Comparison of ENCODE assay signal across 19 cellular contexts in genomic region chr13:102814025-102814607, GRCh38. TPM values are rescaled to one million over a fixed set of nuclear protein-coding genes. Genes with fewer than 3 reads are reported as not detected.
DNase-seq lines count a peak whose midpoint lies in the region; ATAC-seq and TF ChIP-seq lines count a peak whose summit lies in the region.
"Had no signal": no experiment of that assay in that cellular context is flagged by ENCODE, and none has a peak within 500 bp of the region (broad histone marks: within the 10 kb centered on the region; RNA-seq: fewer than 3 reads in every experiment).

No MANE protein-coding gene starts in this region.

- POLR2A ChIA-PET in GM10248 (lab: Yijun Ruan, JAX) (no interaction called here), IMR-90 (lab: Charles Lee; ENCODE audit: unreplicated experiment) (interaction anchor here (0.6 kb wide), 1 partner anchor 162 kb away, joined by 4 read pairs; no protein-coding TSS in a partner anchor)

- no peak overlapping the region for H2BK120ac ChIP-seq in IMR-90 (ENCODE audit: low read depth, low read length)
- H2BK120ac ChIP-seq in mesenchymal stem cell (ENCODE audit: low read depth, low read length): no peak overlapping the region

- no peaks in the 10 kb centered on the region for H4K20me1 ChIP-seq in IMR-90 (ENCODE audit: insufficient read depth, low read length)

- H4K8ac ChIP-seq in IMR-90 (ENCODE audit: low read depth in 2 of 2, low read length in 2 of 2) (peak overlapping the region in 1 of 2 experiments; percentile 0; a peak in 1 of 4 replicates), mesenchymal stem cell (ENCODE audit: low read length) (no peak overlapping the region)

- H3K27me3 ChIP-seq in IMR-90 (ENCODE audit: control insufficient read depth, insufficient read depth, low read length): no peaks in the 10 kb centered on the region
- H3K27me3 ChIP-seq in mesenchymal stem cell (ENCODE audit: control insufficient read depth in 1 of 2, insufficient read depth in 1 of 2, low read length in 2 of 2): no peaks in the 10 kb centered on the region
- no peaks in the 10 kb centered on the region for H3K27me3 ChIP-seq in ascending aorta
- H3K27me3 ChIP-seq: cardiac muscle cell, tibial nerve had no signal

- H2BK5ac ChIP-seq in IMR-90 (ENCODE audit: low read depth, low read length, poor library complexity, severe bottlenecking) (no peak overlapping the region), mesenchymal stem cell (ENCODE audit: low read depth, low read length, poor library complexity, severe bottlenecking) (no peak overlapping the region)

- 0 out of 2 replicates have a peak overlapping the region, but pooled peaks have one; percentile 6 for H3K14ac ChIP-seq in IMR-90 (replicated peaks; ENCODE audit: low read depth, low read length)
- H3K14ac ChIP-seq in mesenchymal stem cell (ENCODE audit: low read length in 2 of 2): no peak overlapping the region

- H3K27ac ChIP-seq in IMR-90 (ENCODE audit: insufficient read depth, low read length): no peak overlapping the region
- peak overlapping the region; percentile 63 for H3K27ac ChIP-seq in mesenchymal stem cell (ENCODE audit: low read length, poor library complexity, severe bottlenecking)
- no peak overlapping the region for H3K27ac ChIP-seq in ascending aorta
- H3K27ac ChIP-seq: cardiac muscle cell, left ventricle myocardium inferior, tibial nerve had no signal

- H3K9me3 ChIP-seq in IMR-90 (ENCODE audit: control insufficient read depth, insufficient read depth, low read length) (0 out of 2 replicates have a peak, but pooled peaks cover 3% of the 10 kb centered on the region), mesenchymal stem cell (ENCODE audit: control insufficient read depth, low read length) (peaks cover 13% of the 10 kb centered on the region), ascending aorta (peaks cover 0 to 12% of the 10 kb centered on the region in 2 donors)

- no peak overlapping the region for H2BK12ac ChIP-seq in mesenchymal stem cell (ENCODE audit: low read length in 2 of 2)

- H4K91ac ChIP-seq in IMR-90 (ENCODE audit: insufficient read depth, low read depth, low read length): no peak overlapping the region
- no peak overlapping the region for H4K91ac ChIP-seq in mesenchymal stem cell (ENCODE audit: low read length)

- 100% methylated on average over 3 of the region's 7 CpGs; no CpG with 5 or more reads in 1 of the 2 experiments for WGBS in IMR-90 (ENCODE audit: extremely low coverage in 2 of 2, insufficient read length in 1 of 2), 2 experiments
- 95% methylated on average over 7 of the region's 7 CpGs for WGBS in mesenchymal stem cell

- in situ Hi-C loops in IMR-90 (cut with MboI; ENCODE audit: low sequenced_read_pairs): no loop called here

- no peak overlapping the region for H3K18ac ChIP-seq in IMR-90 (ENCODE audit: low read depth, low read length)
- H3K18ac ChIP-seq in mesenchymal stem cell (ENCODE audit: low read depth in 1 of 2, low read length in 2 of 2): no peak overlapping the region

- H3K56ac ChIP-seq in IMR-90 (ENCODE audit: extremely low read depth, insufficient read depth, low read length): no peak overlapping the region

- H3K4me3 ChIP-seq in IMR-90 (ENCODE audit: insufficient read depth, low read depth, low read length): no peak overlapping the region
- no peak overlapping the region for H3K4me3 ChIP-seq in mesenchymal stem cell (ENCODE audit: insufficient read depth in 1 of 2, low read depth in 1 of 2, low read length in 2 of 2)
- H3K4me3 ChIP-seq in ascending aorta: no peak overlapping the region
- H3K4me3 ChIP-seq: cardiac muscle cell, left ventricle myocardium inferior, tibial nerve had no signal

- peaks cover 4% of the 10 kb centered on the region for H3K4me1 ChIP-seq in IMR-90 (ENCODE audit: control insufficient read depth, insufficient read depth, low read length)
- peaks cover 8% of the 10 kb centered on the region for H3K4me1 ChIP-seq in mesenchymal stem cell (ENCODE audit: control insufficient read depth, insufficient read depth, low read depth, low read length)
- no peaks in the 10 kb centered on the region for H3K4me1 ChIP-seq in ascending aorta

- no peak for TF ChIP-seq POLR2A in IMR-90 (IDR thresholded peaks at IDR 0.05; ENCODE audit: low read depth, low read length)

- H2AK5ac ChIP-seq in IMR-90 (ENCODE audit: low read depth, low read length) (no peak overlapping the region; the same call in 1 of the 2 replicates), mesenchymal stem cell (ENCODE audit: low read length, severe bottlenecking) (peak overlapping the region; percentile 91)

- H4K5ac ChIP-seq in IMR-90 (ENCODE audit: low read depth, low read length): no peak overlapping the region

- H2BK15ac ChIP-seq in IMR-90 (ENCODE audit: low read depth, low read length) (no peak overlapping the region), mesenchymal stem cell (ENCODE audit: low read depth, poor library complexity, severe bottlenecking) (no peak overlapping the region)

- no peak overlapping the region for H2BK20ac ChIP-seq in IMR-90 (ENCODE audit: low read depth, low read length)

- no peak for TF ChIP-seq RAD21 in IMR-90 (IDR thresholded peaks at IDR 0.05; ENCODE audit: low read length)

- BruUV-seq in IMR-90 (replicated peaks; lab: Mats Ljungman, UMichigan): no TSS peak

- H3K4ac ChIP-seq in IMR-90 (ENCODE audit: low read depth, low read length) (no peak overlapping the region), mesenchymal stem cell (ENCODE audit: low read depth in 1 of 2, low read length in 2 of 2) (no peak overlapping the region)

- TF ChIP-seq CTCF in GM10248 (IDR thresholded peaks at IDR 0.05; ENCODE audit: control extremely low read depth, extremely low read depth, low read depth, missing control alignments): no peak
- no peak for TF ChIP-seq CTCF in IMR-90 (conservative IDR thresholded peaks at IDR 0.05; ENCODE audit: low read depth, low read length)
- no peak for TF ChIP-seq CTCF in ascending aorta (IDR thresholded peaks at IDR 0.05)

- H3K79me1 ChIP-seq in IMR-90 (ENCODE audit: low read depth in 1 of 2, low read length in 2 of 2): peaks cover 23 to 34% of the 10 kb centered on the region in 2 experiments
- no peaks in the 10 kb centered on the region for H3K79me1 ChIP-seq in mesenchymal stem cell (replicated peaks; ENCODE audit: low read length, poor library complexity, severe bottlenecking)

- peaks cover 4% of the 10 kb centered on the region; the same call in 1 of the 2 replicates for H3K36me3 ChIP-seq in IMR-90 (ENCODE audit: control insufficient read depth, insufficient read depth, low read length)
- H3K36me3 ChIP-seq in mesenchymal stem cell (ENCODE audit: control insufficient read depth in 1 of 2, insufficient read depth in 2 of 2, low read depth in 1 of 2, low read length in 2 of 2): peaks cover 7 to 59% of the 10 kb centered on the region in 2 experiments
- peaks cover 4 to 18% of the 10 kb centered on the region in 2 donors for H3K36me3 ChIP-seq in ascending aorta

- dilution Hi-C loops in IMR-90 (cut with HindIII; ENCODE audit: low sequenced_read_pairs, unreplicated experiment): no loop called here

- H2AFZ ChIP-seq in IMR-90 (replicated peaks; ENCODE audit: low read length, poor library complexity): no peak overlapping the region
- H2AFZ ChIP-seq in mesenchymal stem cell (ENCODE audit: low read depth, low read length): no peak overlapping the region

- no peak overlapping the region for H3K4me2 ChIP-seq in IMR-90 (ENCODE audit: low read depth, low read length)
- H3K4me2 ChIP-seq in mesenchymal stem cell (ENCODE audit: low read length, poor library complexity, severe bottlenecking): no peak overlapping the region

- ATAC-seq in GM21576 (IDR thresholded peaks at IDR 0.05; ENCODE audit: unreplicated experiment): peak; percentile 57
- ATAC-seq in IMR-90 (ENCODE audit: low read depth): no peak
- ATAC-seq in GM18517 (IDR thresholded peaks at IDR 0.05; ENCODE audit: unreplicated experiment): no peak
- no peak for ATAC-seq in GM21737 (IDR thresholded peaks at IDR 0.05; ENCODE audit: unreplicated experiment)
- ATAC-seq: activated CD8-positive, alpha-beta memory T cell treated with anti-CD3 and anti-CD28 coated beads, Interleukin-2, amount 10 ng/mL, durations not matched to agents 7 days and 5 days; T-helper 17 cell had no signal

- intact Hi-C loops in IMR-90 (cut with micrococcal nuclease) (no loop called here), ascending aorta (cut with DNase I) (no loop called here)

- H3K23ac ChIP-seq in IMR-90 (ENCODE audit: low read depth, low read length): 0 out of 2 replicates have a peak overlapping the region, but pooled peaks have one; percentile 5
- no peak overlapping the region for H3K23ac ChIP-seq in mesenchymal stem cell (ENCODE audit: low read length in 2 of 2)

- CTCF ChIA-PET in GM10248 (lab: Yijun Ruan, JAX) (interaction anchor here (0.8 to 3.4 kb wide), 13 partner anchors 10 to 234 kb away, joined by 3 to 17 read pairs (median 4); partner anchors contain the start of genes ERCC5 and TEX30), IMR-90 (lab: Yijun Ruan, JAX) (no interaction called here)

- no peak overlapping the region for H2AK9ac ChIP-seq in IMR-90 (replicated peaks; ENCODE audit: low read depth, low read length, poor library complexity)

- DNase-seq in GM10248 (ENCODE audit: extremely low spot score) (peak; percentile 20), IMR-90 (no peak), mesenchymal stem cell (no peak), ascending aorta (ENCODE audit: low spot score in 2 of 2) (no peak), GDM1 (lab: John Stamatoyannopoulos, UW) (no peak)
- DNase-seq: activated B cell treated with CpG ODN at 0.5 μM for 24 hours; activated CD8-positive, alpha-beta memory T cell treated with anti-CD3 and anti-CD28 coated beads, Interleukin-2, amount 10 ng/mL, durations not matched to agents 7 days and 5 days; left ventricle myocardium inferior; MV-4-11; NCI-H2081 treated with DMSO at 0.1 percent for 48 hours; NCI-H524; retina; Right ventricle myocardium superior; T-helper 17 cell had no signal

- H3K9ac ChIP-seq in IMR-90 (ENCODE audit: low read depth, low read length) (no peak overlapping the region), mesenchymal stem cell (ENCODE audit: low read length) (no peak overlapping the region)

- peaks cover 6% of the 10 kb centered on the region; the same call in 1 of the 2 replicates for H3K9me1 ChIP-seq in IMR-90 (ENCODE audit: insufficient read depth, low read length)

RNA-seq across cellular contexts. Expression of gene BIVM, which starts 15.2 kb away (rescaled TPM):
- 7.2 and 12.2 TPM in 2 replicates for total RNA-seq in IMR-90 (2012; rRNA removed)
- 9.0 and 12.2 TPM in 2 replicates for polyA plus RNA-seq in IMR-90 (2012; rRNA removed)
- polyA plus RNA-seq in IMR-90 (2012; cell fraction: cytosol; rRNA removed): 2.5 and 2.7 TPM in 2 replicates
- polyA plus RNA-seq in IMR-90 (2012; cell fraction: nucleus; rRNA removed; ENCODE audit: low replicate concordance): 3.9 and 24.5 TPM in 2 replicates
- polyA plus RNA-seq in mesenchymal stem cell (2013, experiment 1 of 2): 12.7 TPM
- polyA plus RNA-seq in mesenchymal stem cell (2013, experiment 2 of 2): 12.8 TPM
- 19.1 TPM for total RNA-seq in ascending aorta

RNA-seq across cellular contexts. Expression of gene POGLUT2, which starts 15.3 kb away (rescaled TPM):
- total RNA-seq in IMR-90 (2012; rRNA removed) (10.6 and 15.0 TPM in 2 replicates), ascending aorta (38.0 TPM)
- 12.1 and 14.3 TPM in 2 replicates for polyA plus RNA-seq in IMR-90 (2012; rRNA removed)
- polyA plus RNA-seq in IMR-90 (2012; cell fraction: cytosol; rRNA removed): 7.9 and 8.0 TPM in 2 replicates
- 4.3 and 10.5 TPM in 2 replicates for polyA plus RNA-seq in IMR-90 (2012; cell fraction: nucleus; rRNA removed; ENCODE audit: low replicate concordance)
- polyA plus RNA-seq in mesenchymal stem cell (2013, experiment 1 of 2): 22.4 TPM
- polyA plus RNA-seq in mesenchymal stem cell (2013, experiment 2 of 2): 22.9 TPM

RNA-seq across cellular contexts. Expression of gene ERCC5, which starts 31.7 kb away (rescaled TPM):
- total RNA-seq in IMR-90 (2012; rRNA removed) (34.4 and 50.8 TPM in 2 replicates), ascending aorta (26.2 TPM)
- polyA plus RNA-seq in IMR-90 (2012; rRNA removed): 24.8 and 29.7 TPM in 2 replicates
- polyA plus RNA-seq in IMR-90 (2012; cell fraction: cytosol; rRNA removed): 3.4 and 5.0 TPM in 2 replicates
- polyA plus RNA-seq in IMR-90 (2012; cell fraction: nucleus; rRNA removed; ENCODE audit: low replicate concordance): 13.8 and 60.4 TPM in 2 replicates
- polyA plus RNA-seq in mesenchymal stem cell (2013, experiment 1 of 2): 38.4 TPM
- 35.9 TPM for polyA plus RNA-seq in mesenchymal stem cell (2013, experiment 2 of 2)

RNA-seq across cellular contexts. Expression of gene TEX30, which starts 40.5 kb away (rescaled TPM):
- total RNA-seq in IMR-90 (2012; rRNA removed): 8.1 and 15.3 TPM in 2 replicates
- 9.3 and 10.4 TPM in 2 replicates for polyA plus RNA-seq in IMR-90 (2012; rRNA removed)
- 1.4 and 2.2 TPM in 2 replicates for polyA plus RNA-seq in IMR-90 (2012; cell fraction: cytosol; rRNA removed)
- polyA plus RNA-seq in IMR-90 (2012; cell fraction: nucleus; rRNA removed; ENCODE audit: low replicate concordance): 0.69 and 5.0 TPM in 2 replicates
- polyA plus RNA-seq in mesenchymal stem cell (2013, experiment 1 of 2): 6.3 TPM
- polyA plus RNA-seq in mesenchymal stem cell (2013, experiment 2 of 2): 6.3 TPM
- total RNA-seq in ascending aorta: 1.4 TPM
